1 cellular context compared by ENCODE assay signal in genomic region chr16:17474037-17474436, GRCh38.
TF ChIP-seq lines count a peak whose summit lies in the region.

No MANE protein-coding gene starts in this region.

TF ChIP-seq in GM12878, 131 proteins besides CTCF, POLR2A, EP300 and RAD21:
- TF ChIP-seq EED (IDR thresholded peaks at IDR 0.05; ENCODE audit: low read depth) (0 out of 2 replicates have a peak, but pooled peaks have one; percentile 9), ZBED1 (IDR thresholded peaks at IDR 0.05; ENCODE audit: borderline replicate concordance) (no peak)
